In the genomic region with DNA sequence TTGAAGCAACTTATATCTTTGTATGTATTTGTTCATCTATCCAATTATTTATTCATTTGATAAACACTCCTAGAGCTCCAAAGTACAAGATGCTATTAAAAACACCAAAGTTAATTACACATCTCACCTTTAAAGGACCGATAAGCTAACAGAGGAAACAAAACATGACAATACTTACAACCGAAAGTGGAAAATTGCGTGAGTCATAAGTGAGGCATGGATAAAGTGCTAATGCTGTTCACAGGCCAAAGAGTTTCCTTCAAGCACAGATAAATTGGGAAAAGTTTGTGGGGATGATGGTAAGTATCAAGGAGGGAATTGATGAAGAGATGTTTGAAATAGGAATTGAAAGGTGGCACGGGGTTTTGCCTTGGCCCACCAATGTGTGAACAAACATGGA, we compare ENCODE assay signal across 13 cellular contexts.
DNase-seq lines count a peak whose midpoint lies in the region; ATAC-seq and TF ChIP-seq lines count a peak whose summit lies in the region.
"Had no signal": no experiment of that assay in that cellular context is flagged by ENCODE, and none has a peak within 500 bp of the region (broad histone marks: within the 10 kb centered on the region; RNA-seq: fewer than 3 reads in every experiment).

No MANE protein-coding gene starts in this region.

- in situ Hi-C loops in GM23248 (cut with MboI): no loop called here
- in situ Hi-C loops in brain microvascular endothelial cell (cut with HindIII; ENCODE audit: low pct_ligation_motif_present, low sequenced_read_pairs): no loop called here

- H3K27me3 ChIP-seq in GM23248 (replicated peaks; ENCODE audit: insufficient read depth) (no peaks in the 10 kb centered on the region), brain microvascular endothelial cell (replicated peaks) (no peaks in the 10 kb centered on the region), stomach smooth muscle (ENCODE audit: control insufficient read depth in 1 of 2, insufficient read depth in 2 of 2, low read length in 2 of 2) (no peaks in the 10 kb centered on the region)

- no peak for TF ChIP-seq POLR2A in lower leg skin (IDR thresholded peaks at IDR 0.05)

- H3K4me2 ChIP-seq in GM23248 (ENCODE audit: unreplicated experiment): peak overlapping the region; percentile 35

- no peaks in the 10 kb centered on the region for H4K20me1 ChIP-seq in GM23248 (ENCODE audit: insufficient read depth)

- H3K9me3 ChIP-seq in GM23248 (ENCODE audit: low read depth) (no peaks in the 10 kb centered on the region), stomach smooth muscle (ENCODE audit: control insufficient read depth in 2 of 2, low read length in 2 of 2) (no peaks in the 10 kb centered on the region)

- ATAC-seq in GM18873 (IDR thresholded peaks at IDR 0.05; ENCODE audit: low FRiP score, unreplicated experiment): no peak
- ATAC-seq: activated CD8-positive, alpha-beta memory T cell treated with anti-CD3 and anti-CD28 coated beads, Interleukin-2, amount 10 ng/mL, durations not matched to agents 7 days and 5 days had no signal

- TF ChIP-seq CTCF in brain microvascular endothelial cell (IDR thresholded peaks at IDR 0.05; ENCODE audit: low read depth, low read length, missing control alignments): no peak
- no peak for TF ChIP-seq CTCF in lower leg skin (IDR thresholded peaks at IDR 0.05)

- peaks cover 8% of the 10 kb centered on the region; the same call in 1 of the 2 replicates for H3K4me1 ChIP-seq in GM23248 (ENCODE audit: insufficient read depth)
- H3K4me1 ChIP-seq in stomach smooth muscle (ENCODE audit: control insufficient read depth, insufficient read depth, low read length): peaks cover 7% of the 10 kb centered on the region

- DNase-seq in GM23248 (peak; percentile 78), brain microvascular endothelial cell (peak; percentile 36), glomerular endothelial cell (ENCODE audit: extremely low read depth, low read depth, low spot score) (peak; percentile 20), UCSD-AML1 (lab: John Stamatoyannopoulos, UW; ENCODE audit: unreplicated experiment) (no peak), lower leg skin (ENCODE audit: low spot score in 2 of 2) (no peak)
- DNase-seq: activated CD4-positive, CD25-positive, alpha-beta regulatory T cell; activated CD8-positive, alpha-beta memory T cell treated with anti-CD3 and anti-CD28 coated beads, Interleukin-2, amount 10 ng/mL, durations not matched to agents 7 days and 5 days; activated gamma-delta T cell treated with Interleukin-2 at 50 U/mL for 16 hours; HFFc6; stimulated activated CD4-positive, alpha-beta T cell treated with anti-CD3 and anti-CD28 coated beads, Interleukin-2, amount 100 ng/mL, for 24 hours had no signal

- 0 out of 2 replicates have a peak overlapping the region, but pooled peaks have one; percentile 28 for H3K4me3 ChIP-seq in GM23248
- H3K4me3 ChIP-seq in brain microvascular endothelial cell (ENCODE audit: low read depth, low read length): no peak overlapping the region
- peak overlapping the region in 1 of 2 donors; percentile 9 for H3K4me3 ChIP-seq in stomach smooth muscle (ENCODE audit: low read length in 2 of 2)
- no peak overlapping the region for H3K4me3 ChIP-seq in lower leg skin (ENCODE audit: low read depth, poor library complexity, severe bottlenecking)
- H3K4me3 ChIP-seq: lung had no signal

- H3K27ac ChIP-seq in GM23248 (no peak overlapping the region), brain microvascular endothelial cell (no peak overlapping the region), stomach smooth muscle (ENCODE audit: low read length) (peak overlapping the region; percentile 73)

- H3F3A ChIP-seq in GM23248 (ENCODE audit: insufficient read depth): peaks cover 7% of the 10 kb centered on the region; the same call in 1 of the 2 replicates

- H3K79me2 ChIP-seq in GM23248 (ENCODE audit: insufficient read depth): no peaks in the 10 kb centered on the region

- 20 to 21% methylated on average over 4 of the region's 4 CpGs for WGBS in GM23248 (ENCODE audit: low coverage in 1 of 2, low lambda C conversion rate in 2 of 2, missing lambda C conversion rate in 2 of 2), 2 experiments
- 52 to 55% methylated on average over 4 of the region's 4 CpGs for WGBS in lower leg skin, 2 donors

- H2AFZ ChIP-seq in GM23248: no peak overlapping the region

- intact Hi-C loops in lower leg skin (cut with DNase I; ENCODE audit: low total_unique reads): no loop called here

- no peaks in the 10 kb centered on the region for H3K36me3 ChIP-seq in GM23248 (ENCODE audit: low read depth)
- no peaks in the 10 kb centered on the region for H3K36me3 ChIP-seq in brain microvascular endothelial cell (replicated peaks)
- H3K36me3 ChIP-seq in stomach smooth muscle (ENCODE audit: control insufficient read depth in 2 of 2, insufficient read depth in 2 of 2, low read length in 2 of 2): no peaks in the 10 kb centered on the region

- H3K9ac ChIP-seq in GM23248 (no peak overlapping the region), stomach smooth muscle (ENCODE audit: low read length in 2 of 2) (no peak overlapping the region)

- H3K9me2 ChIP-seq in GM23248 (ENCODE audit: insufficient read depth): no peaks in the 10 kb centered on the region

Comparison
In these comparisons a context has a peak if more than half of its experiments do, and no peak if none do; other contexts are left out.
1. DNase-seq: peak in GM23248 (single experiment), brain microvascular endothelial cell (single experiment) and glomerular endothelial cell (single experiment); none in UCSD-AML1 (single experiment) and lower leg skin (0 of 2).